In genomic region chr2:65018141-65018582, GRCh38 we compare ENCODE assay signal across 15 cellular contexts. TPM values are rescaled to one million over a fixed set of nuclear protein-coding genes. Genes with fewer than 3 reads are reported as not detected.
DNase-seq lines count a peak whose midpoint lies in the region; ATAC-seq and TF ChIP-seq lines count a peak whose summit lies in the region.
"Had no signal": no experiment of that assay in that cellular context is flagged by ENCODE, and none has a peak within 500 bp of the region (broad histone marks: within the 10 kb centered on the region; RNA-seq: fewer than 3 reads in every experiment).

No MANE protein-coding gene starts in this region.

- ATAC-seq in heart right ventricle = peak in 7 of 8 donors; percentile 26 to 75 (median 58)
- no peak for ATAC-seq in activated T-helper 17 cell treated with anti-CD3 and anti-CD28 coated beads, Interleukin-2, amount 50 U/mL, for 72 hours (replicated peaks)

- peak; percentile 72 for DNase-seq in GDM1 (lab: John Stamatoyannopoulos, UW)
- DNase-seq in SIG-M5 treated with dmso at 0.1 percent for 504 hours (lab: John Stamatoyannopoulos, UW; ENCODE audit: unreplicated experiment) = peak; percentile 96
- DNase-seq in heart right ventricle = peak; percentile 24 to 28
- DNase-seq in pons (ENCODE audit: low spot score) = peak; percentile 71
- DNase-seq in NCI-H524 (lab: John Stamatoyannopoulos, UW) = no peak
- DNase-seq in MCF 10A (ENCODE audit: unreplicated experiment) = no peak
- DNase-seq in NCI-H2029 (lab: John Stamatoyannopoulos, UW) = no peak
- DNase-seq: activated CD4-positive, alpha-beta T cell treated with anti-CD3 and anti-CD28 coated beads for 48 hours; effector CD8-positive, alpha-beta T cell; kidney glomerular epithelial cell; NCI-H2107; stimulated activated CD4-positive, alpha-beta T cell treated with anti-CD3 and anti-CD28 coated beads, Interleukin-15, amount 100 ng/mL, for 24 hours had no signal

- no peaks in the 10 kb centered on the region for H3K9me3 Mint-ChIP-seq in MCF 10A (ENCODE audit: unreplicated experiment)
- no peaks in the 10 kb centered on the region for H3K9me3 Mint-ChIP-seq in activated T-helper 17 cell treated with anti-CD3 and anti-CD28 coated beads, Interleukin-2, amount 50 U/mL, for 72 hours
- H3K9me3 Mint-ChIP-seq: activated T-helper 1 cell treated with anti-CD3 and anti-CD28 coated beads, Interleukin-12 subunit alpha, Interleukin-12 subunit beta, Interleukin-2, Interleukin-4 antibody, amounts not matched to agents 30 ng/mL and 10 ng/mL and 1 ng/mL, durations not matched to agents 14 hours and 24 hours and 36 hours; IgD-negative memory B cell had no signal

- no peaks in the 10 kb centered on the region for H3K27me3 ChIP-seq in heart right ventricle

- H3K4me1 Mint-ChIP-seq in MCF 10A (ENCODE audit: insufficient read depth, unreplicated experiment) = no peaks in the 10 kb centered on the region
- H3K4me1 Mint-ChIP-seq in activated T-helper 17 cell treated with anti-CD3 and anti-CD28 coated beads, Interleukin-2, amount 50 U/mL, for 72 hours = no peaks in the 10 kb centered on the region

- peaks cover 0 to 95% (median 16%) of the 10 kb centered on the region in 9 donors for H3K36me3 ChIP-seq in heart right ventricle

- H3K9me3 ChIP-seq in heart right ventricle = no peaks in the 10 kb centered on the region

- H3K27ac ChIP-seq in heart right ventricle = peak overlapping the region in 4 of 10 donors; percentile 28 to 80 (median 54)

- TF ChIP-seq CTCF in heart right ventricle (IDR thresholded peaks at IDR 0.05) = no peak
- TF ChIP-seq CTCF in MCF 10A (IDR thresholded peaks at IDR 0.05; ENCODE audit: unreplicated experiment) = no peak

- no peak overlapping the region for H3K4me3 Mint-ChIP-seq in MCF 10A (ENCODE audit: unreplicated experiment)
- H3K4me3 Mint-ChIP-seq in activated T-helper 17 cell treated with anti-CD3 and anti-CD28 coated beads, Interleukin-2, amount 50 U/mL, for 72 hours = no peak overlapping the region
- H3K4me3 Mint-ChIP-seq: activated T-helper 1 cell treated with anti-CD3 and anti-CD28 coated beads, Interleukin-12 subunit alpha, Interleukin-12 subunit beta, Interleukin-2, Interleukin-4 antibody, amounts not matched to agents 30 ng/mL and 10 ng/mL and 1 ng/mL, durations not matched to agents 14 hours and 24 hours and 36 hours had no signal

- CTCF ChIA-PET in MCF 10A (lab: Yijun Ruan, JAX) = no interaction called here

- 91 to 95% methylated on average over 15 of the region's 15 CpGs for WGBS in heart right ventricle, 2 donors

- no TSS peak for BruUV-seq in MCF 10A (replicated peaks; lab: Mats Ljungman, UMichigan)

- peaks cover 0 to 30% (median 11%) of the 10 kb centered on the region in 9 donors for H3K4me1 ChIP-seq in heart right ventricle

- H3K27me3 Mint-ChIP-seq in MCF 10A (ENCODE audit: insufficient read depth, unreplicated experiment) = no peaks in the 10 kb centered on the region
- H3K27me3 Mint-ChIP-seq in activated T-helper 17 cell treated with anti-CD3 and anti-CD28 coated beads, Interleukin-2, amount 50 U/mL, for 72 hours = no peaks in the 10 kb centered on the region
- H3K27me3 Mint-ChIP-seq: IgD-negative memory B cell had no signal

- H3K4me3 ChIP-seq in heart right ventricle = peak overlapping the region in 1 of 10 donors; percentile 1

- POLR2A ChIA-PET in MCF 10A (lab: Yijun Ruan, JAX) = interaction anchor here (0.6 kb wide), 1 partner anchor 522 kb away, joined by 3 read pairs; no protein-coding TSS in a partner anchor

- H3K27ac Mint-ChIP-seq in MCF 10A (ENCODE audit: low read depth, unreplicated experiment) = no peak overlapping the region
- no peak overlapping the region for H3K27ac Mint-ChIP-seq in activated T-helper 17 cell treated with anti-CD3 and anti-CD28 coated beads, Interleukin-2, amount 50 U/mL, for 72 hours
- H3K27ac Mint-ChIP-seq: activated T-helper 1 cell treated with anti-CD3 and anti-CD28 coated beads, Interleukin-12 subunit alpha, Interleukin-12 subunit beta, Interleukin-2, Interleukin-4 antibody, amounts not matched to agents 30 ng/mL and 10 ng/mL and 1 ng/mL, durations not matched to agents 14 hours and 24 hours and 36 hours had no signal

- intact Hi-C loops in heart right ventricle (cut with DNase I) = loop anchor here in 1 of 10 donors (5.0 kb wide), 1 partner anchor 76 kb away; no protein-coding TSS in a partner anchor
- intact Hi-C loops in MCF 10A (cut with micrococcal nuclease) = no loop called here

- peaks cover 27% of the 10 kb centered on the region for H3K36me3 Mint-ChIP-seq in MCF 10A (ENCODE audit: insufficient read depth, unreplicated experiment)
- H3K36me3 Mint-ChIP-seq in activated T-helper 17 cell treated with anti-CD3 and anti-CD28 coated beads, Interleukin-2, amount 50 U/mL, for 72 hours (ENCODE audit: low read depth) = peaks cover 27% of the 10 kb centered on the region

RNA-seq across cellular contexts. Expression of gene SLC1A4, which starts 29.0 kb away (rescaled TPM):
- 10 to 100 TPM in 6 of 10 donors, 1 to 10 TPM in 4; 3.5 to 18.7 (median 11.3) TPM for total RNA-seq in heart right ventricle
- polyA plus RNA-seq in heart right ventricle = 10 to 100 TPM in 1 of 2 donors, 1 to 10 TPM in 1; 2.1 to 14.2 TPM
- total RNA-seq in MCF 10A (2022) = 29.6 and 36.0 TPM in 2 replicates
- 10 to 100 TPM in 1 of 2 donors, 1 to 10 TPM in 1; 8.0 to 44.3 TPM for total RNA-seq in activated T-helper 17 cell treated with anti-CD3 and anti-CD28 coated beads, Interleukin-2, amount 50 U/mL, for 72 hours

RNA-seq across cellular contexts. Expression of gene CEP68, which starts 38.1 kb away (rescaled TPM):
- total RNA-seq in heart right ventricle (10 to 100 TPM; 12.5 to 28.4 (median 23.1) TPM), MCF 10A (2022) (5.4 and 7.2 TPM in 2 replicates)
- polyA plus RNA-seq in heart right ventricle = 10 to 100 TPM in 1 of 2 donors, 1 to 10 TPM in 1; 4.3 to 10.0 TPM
- 10 to 100 TPM in 1 of 2 donors, 1 to 10 TPM in 1; 6.9 to 10.5 TPM for total RNA-seq in activated T-helper 17 cell treated with anti-CD3 and anti-CD28 coated beads, Interleukin-2, amount 50 U/mL, for 72 hours

Comparison
In these comparisons a context has a peak if more than half of its experiments do, and no peak if none do; other contexts are left out.
1. DNase-seq: peak in GDM1 (single experiment), SIG-M5 treated with dmso at 0.1 percent for 504 hours (single experiment), heart right ventricle (2 of 2) and pons (single experiment); none in NCI-H524 (0 of 2), MCF 10A (single experiment) and NCI-H2029 (single experiment).